ENCODE assay signal across 26 cellular contexts in the genomic region with DNA sequence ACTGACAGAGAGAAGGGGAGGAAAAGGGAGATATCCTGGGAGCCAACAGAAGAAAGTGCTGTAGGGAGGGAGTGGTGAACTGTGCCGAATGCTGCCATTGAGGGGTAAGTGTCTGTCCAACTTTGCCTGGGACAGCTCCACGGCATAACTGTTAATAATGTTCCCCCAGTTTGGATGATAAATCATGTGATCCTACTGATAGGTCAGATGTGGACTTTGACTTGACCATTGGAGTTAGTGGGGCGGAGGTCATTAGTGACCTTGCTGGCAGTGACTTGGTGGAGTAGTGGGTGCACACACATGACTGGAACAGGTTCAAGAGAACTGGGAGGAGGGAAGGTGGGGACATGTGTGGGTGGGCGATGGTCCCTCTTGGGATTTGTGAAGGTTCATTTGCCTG. TPM values are rescaled to one million over a fixed set of nuclear protein-coding genes. Genes with fewer than 3 reads are reported as not detected.
"Had no signal": no experiment of that assay in that cellular context is flagged by ENCODE, and none has a peak within 500 bp of the region (broad histone marks: within the 10 kb centered on the region; RNA-seq: fewer than 3 reads in every experiment).

No MANE protein-coding gene starts in this region.

- H3K27ac ChIP-seq: HL-60, KMS-11, SJSA1, SK-N-MC had no signal

- FAIRE-seq: K562, RCC 7860 had no signal

- ATAC-seq: K562 had no signal

- H3K9me3 ChIP-seq: SJSA1 had no signal

- DNase-seq: MV-4-11, NCI-H1048, NCI-H1105, NCI-H1417, NCI-H1436 treated with DMSO at 0.1 percent for 48 hours, NCI-H1694, NCI-H187 treated with DMSO at 0.1 percent for 48 hours, NCI-H2029 treated with DMSO at 0.1 percent for 48 hours, NCI-H2171, NCI-H226, NCI-H446, NCI-H510A, NCI-H524 treated with DMSO at 0.1 percent for 48 hours, NCI-H69, NCI-H774, Right ventricle myocardium superior, RPMI8226, SIG-M5 had no signal

- H3K9me3 Mint-ChIP-seq: IgD-negative memory B cell had no signal

- H3K4me3 ChIP-seq: K562, SJSA1, SK-N-MC had no signal

- H3K4me3 Mint-ChIP-seq: IgD-negative memory B cell had no signal

- H3K36me3 ChIP-seq: SJSA1 had no signal

- H3K4me1 ChIP-seq: SJSA1 had no signal

- H3K27ac Mint-ChIP-seq: IgD-negative memory B cell had no signal

- H3K4me2 ChIP-seq: KMS-11 had no signal

- H3K9ac ChIP-seq: KMS-11 had no signal

RNA-seq across cellular contexts. Expression of a gene that starts 50.4 kb away (rescaled TPM):
- total RNA-seq: MCF 10A, SJSA1 had no signal
- polyA plus RNA-seq: IgD-negative memory B cell had no signal
